In the genomic region with DNA sequence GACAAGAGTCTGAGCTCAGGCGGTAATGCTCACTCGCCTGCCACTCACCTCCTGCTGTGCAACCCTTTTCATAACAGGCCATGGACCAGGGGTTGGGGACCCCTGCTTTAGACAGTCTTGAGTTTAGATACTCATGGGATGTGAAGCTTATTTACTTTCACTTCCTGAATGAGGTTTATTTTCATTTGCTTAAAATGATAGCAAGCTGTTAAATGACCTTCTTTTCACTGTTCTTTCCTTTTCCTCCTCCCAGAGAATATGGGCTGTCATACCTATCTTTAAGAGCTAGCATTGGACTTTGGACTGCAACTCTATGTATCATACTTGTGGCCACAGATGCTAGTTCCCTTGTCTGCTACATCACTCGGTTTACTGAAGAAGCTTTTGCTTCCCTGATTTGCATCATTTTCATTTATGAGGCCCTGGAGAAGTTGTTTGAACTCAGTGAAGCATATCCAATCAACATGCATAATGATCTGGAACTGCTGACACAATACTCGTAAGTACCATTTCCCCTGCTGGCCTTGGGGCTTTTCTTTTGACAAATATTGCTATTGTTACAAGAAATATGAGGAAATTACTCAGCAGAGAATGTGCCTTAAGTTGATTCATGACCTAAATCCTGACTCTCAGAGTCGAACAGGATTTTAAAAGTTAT, we compare ENCODE assay signal across 1 cellular context.
TF ChIP-seq lines count a peak whose summit lies in the region.

No MANE protein-coding gene starts in this region.

TF ChIP-seq in GM23338, 12 proteins besides CTCF, POLR2A, EP300 and RAD21 (continued from another document):
- TF ChIP-seq, protein P1, sequence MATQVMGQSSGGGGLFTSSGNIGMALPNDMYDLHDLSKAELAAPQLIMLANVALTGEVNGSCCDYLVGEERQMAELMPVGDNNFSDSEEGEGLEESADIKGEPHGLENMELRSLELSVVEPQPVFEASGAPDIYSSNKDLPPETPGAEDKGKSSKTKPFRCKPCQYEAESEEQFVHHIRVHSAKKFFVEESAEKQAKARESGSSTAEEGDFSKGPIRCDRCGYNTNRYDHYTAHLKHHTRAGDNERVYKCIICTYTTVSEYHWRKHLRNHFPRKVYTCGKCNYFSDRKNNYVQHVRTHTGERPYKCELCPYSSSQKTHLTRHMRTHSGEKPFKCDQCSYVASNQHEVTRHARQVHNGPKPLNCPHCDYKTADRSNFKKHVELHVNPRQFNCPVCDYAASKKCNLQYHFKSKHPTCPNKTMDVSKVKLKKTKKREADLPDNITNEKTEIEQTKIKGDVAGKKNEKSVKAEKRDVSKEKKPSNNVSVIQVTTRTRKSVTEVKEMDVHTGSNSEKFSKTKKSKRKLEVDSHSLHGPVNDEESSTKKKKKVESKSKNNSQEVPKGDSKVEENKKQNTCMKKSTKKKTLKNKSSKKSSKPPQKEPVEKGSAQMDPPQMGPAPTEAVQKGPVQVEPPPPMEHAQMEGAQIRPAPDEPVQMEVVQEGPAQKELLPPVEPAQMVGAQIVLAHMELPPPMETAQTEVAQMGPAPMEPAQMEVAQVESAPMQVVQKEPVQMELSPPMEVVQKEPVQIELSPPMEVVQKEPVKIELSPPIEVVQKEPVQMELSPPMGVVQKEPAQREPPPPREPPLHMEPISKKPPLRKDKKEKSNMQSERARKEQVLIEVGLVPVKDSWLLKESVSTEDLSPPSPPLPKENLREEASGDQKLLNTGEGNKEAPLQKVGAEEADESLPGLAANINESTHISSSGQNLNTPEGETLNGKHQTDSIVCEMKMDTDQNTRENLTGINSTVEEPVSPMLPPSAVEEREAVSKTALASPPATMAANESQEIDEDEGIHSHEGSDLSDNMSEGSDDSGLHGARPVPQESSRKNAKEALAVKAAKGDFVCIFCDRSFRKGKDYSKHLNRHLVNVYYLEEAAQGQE (IDR thresholded peaks at IDR 0.05; ENCODE audit: unreplicated experiment), result no peak
- TF ChIP-seq, protein P2, sequence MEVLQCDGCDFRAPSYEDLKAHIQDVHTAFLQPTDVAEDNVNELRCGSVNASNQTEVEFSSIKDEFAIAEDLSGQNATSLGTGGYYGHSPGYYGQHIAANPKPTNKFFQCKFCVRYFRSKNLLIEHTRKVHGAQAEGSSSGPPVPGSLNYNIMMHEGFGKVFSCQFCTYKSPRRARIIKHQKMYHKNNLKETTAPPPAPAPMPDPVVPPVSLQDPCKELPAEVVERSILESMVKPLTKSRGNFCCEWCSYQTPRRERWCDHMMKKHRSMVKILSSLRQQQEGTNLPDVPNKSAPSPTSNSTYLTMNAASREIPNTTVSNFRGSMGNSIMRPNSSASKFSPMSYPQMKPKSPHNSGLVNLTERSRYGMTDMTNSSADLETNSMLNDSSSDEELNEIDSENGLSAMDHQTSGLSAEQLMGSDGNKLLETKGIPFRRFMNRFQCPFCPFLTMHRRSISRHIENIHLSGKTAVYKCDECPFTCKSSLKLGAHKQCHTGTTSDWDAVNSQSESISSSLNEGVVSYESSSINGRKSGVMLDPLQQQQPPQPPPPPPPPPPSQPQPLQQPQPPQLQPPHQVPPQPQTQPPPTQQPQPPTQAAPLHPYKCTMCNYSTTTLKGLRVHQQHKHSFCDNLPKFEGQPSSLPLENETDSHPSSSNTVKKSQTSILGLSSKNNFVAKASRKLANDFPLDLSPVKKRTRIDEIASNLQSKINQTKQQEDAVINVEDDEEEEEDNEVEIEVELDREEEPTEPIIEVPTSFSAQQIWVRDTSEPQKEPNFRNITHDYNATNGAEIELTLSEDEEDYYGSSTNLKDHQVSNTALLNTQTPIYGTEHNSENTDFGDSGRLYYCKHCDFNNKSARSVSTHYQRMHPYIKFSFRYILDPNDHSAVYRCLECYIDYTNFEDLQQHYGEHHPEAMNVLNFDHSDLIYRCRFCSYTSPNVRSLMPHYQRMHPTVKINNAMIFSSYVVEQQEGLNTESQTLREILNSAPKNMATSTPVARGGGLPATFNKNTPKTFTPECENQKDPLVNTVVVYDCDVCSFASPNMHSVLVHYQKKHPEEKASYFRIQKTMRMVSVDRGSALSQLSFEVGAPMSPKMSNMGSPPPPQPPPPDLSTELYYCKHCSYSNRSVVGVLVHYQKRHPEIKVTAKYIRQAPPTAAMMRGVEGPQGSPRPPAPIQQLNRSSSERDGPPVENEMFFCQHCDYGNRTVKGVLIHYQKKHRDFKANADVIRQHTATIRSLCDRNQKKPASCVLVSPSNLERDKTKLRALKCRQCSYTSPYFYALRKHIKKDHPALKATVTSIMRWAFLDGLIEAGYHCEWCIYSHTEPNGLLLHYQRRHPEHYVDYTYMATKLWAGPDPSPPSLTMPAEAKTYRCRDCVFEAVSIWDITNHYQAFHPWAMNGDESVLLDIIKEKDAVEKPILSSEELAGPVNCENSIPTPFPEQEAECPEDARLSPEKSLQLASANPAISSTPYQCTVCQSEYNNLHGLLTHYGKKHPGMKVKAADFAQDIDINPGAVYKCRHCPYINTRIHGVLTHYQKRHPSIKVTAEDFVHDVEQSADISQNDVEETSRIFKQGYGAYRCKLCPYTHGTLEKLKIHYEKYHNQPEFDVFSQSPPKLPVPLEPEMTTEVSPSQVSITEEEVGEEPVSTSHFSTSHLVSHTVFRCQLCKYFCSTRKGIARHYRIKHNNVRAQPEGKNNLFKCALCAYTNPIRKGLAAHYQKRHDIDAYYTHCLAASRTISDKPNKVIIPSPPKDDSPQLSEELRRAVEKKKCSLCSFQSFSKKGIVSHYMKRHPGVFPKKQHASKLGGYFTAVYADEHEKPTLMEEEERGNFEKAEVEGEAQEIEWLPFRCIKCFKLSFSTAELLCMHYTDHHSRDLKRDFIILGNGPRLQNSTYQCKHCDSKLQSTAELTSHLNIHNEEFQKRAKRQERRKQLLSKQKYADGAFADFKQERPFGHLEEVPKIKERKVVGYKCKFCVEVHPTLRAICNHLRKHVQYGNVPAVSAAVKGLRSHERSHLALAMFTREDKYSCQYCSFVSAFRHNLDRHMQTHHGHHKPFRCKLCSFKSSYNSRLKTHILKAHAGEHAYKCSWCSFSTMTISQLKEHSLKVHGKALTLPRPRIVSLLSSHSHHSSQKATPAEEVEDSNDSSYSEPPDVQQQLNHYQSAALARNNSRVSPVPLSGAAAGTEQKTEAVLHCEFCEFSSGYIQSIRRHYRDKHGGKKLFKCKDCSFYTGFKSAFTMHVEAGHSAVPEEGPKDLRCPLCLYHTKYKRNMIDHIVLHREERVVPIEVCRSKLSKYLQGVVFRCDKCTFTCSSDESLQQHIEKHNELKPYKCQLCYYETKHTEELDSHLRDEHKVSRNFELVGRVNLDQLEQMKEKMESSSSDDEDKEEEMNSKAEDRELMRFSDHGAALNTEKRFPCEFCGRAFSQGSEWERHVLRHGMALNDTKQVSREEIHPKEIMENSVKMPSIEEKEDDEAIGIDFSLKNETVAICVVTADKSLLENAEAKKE (CRISPR knock-in tag; IDR thresholded peaks at IDR 0.05), result no peak
